7 cellular contexts compared by ENCODE assay signal in the genomic region with DNA sequence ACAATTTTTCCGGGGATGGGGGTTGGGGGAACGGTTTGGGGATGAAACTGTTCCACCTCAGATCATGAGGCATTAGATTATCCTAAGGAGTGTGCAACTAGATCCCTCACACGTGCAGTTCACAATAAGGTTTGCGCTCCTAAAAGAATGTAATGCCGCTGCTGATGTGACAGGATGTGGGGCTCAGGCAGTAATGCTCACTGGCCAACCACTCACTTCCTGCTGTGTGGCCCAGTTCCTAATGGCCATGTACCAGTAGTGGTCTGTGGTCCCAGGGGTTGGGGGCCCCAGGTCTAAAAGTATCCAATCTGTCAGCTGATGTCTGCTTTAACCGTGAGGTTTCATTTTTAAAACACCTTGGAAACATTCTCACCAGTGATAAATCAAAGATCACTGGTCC. TPM values are rescaled to one million over a fixed set of nuclear protein-coding genes. Genes with fewer than 3 reads are reported as not detected.
DNase-seq lines count a peak whose midpoint lies in the region; ATAC-seq lines count a peak whose summit lies in the region.

No MANE protein-coding gene starts in this region.

- DNase-seq in SJSA1 (ENCODE audit: low read depth in 1 of 2, low spot score in 2 of 2): no peak
- peak; percentile 15 for DNase-seq in stimulated activated CD8-positive, alpha-beta memory T cell treated with anti-CD3 and anti-CD28 coated beads, Interleukin-12 subunit alpha, Interleukin-12 subunit beta, amount 100 ng/mL, for 1 hour (ENCODE audit: low read depth)
- no peak for DNase-seq in NCI-H2227 (lab: John Stamatoyannopoulos, UW; ENCODE audit: unreplicated experiment)
- DNase-seq in NCI-H526 treated with DMSO at 0.1 percent for 48 hours (lab: John Stamatoyannopoulos, UW): no peak

- ATAC-seq in GM21723 (IDR thresholded peaks at IDR 0.05; ENCODE audit: unreplicated experiment) (peak; percentile 19), GM18909 (IDR thresholded peaks at IDR 0.05; ENCODE audit: poor library complexity, unreplicated experiment) (no peak)

- H3K27ac ChIP-seq in SJSA1 (peak overlapping the region; percentile 8; the same call in 1 of the 2 replicates), esophagus (ENCODE audit: low read depth in 2 of 2, low read length in 1 of 2) (peak overlapping the region; percentile 70 to 87)

- H3K4me1 ChIP-seq in SJSA1 (replicated peaks): peaks cover 23% of the 10 kb centered on the region
- H3K4me1 ChIP-seq in esophagus (ENCODE audit: control insufficient read depth in 2 of 2, insufficient read depth in 2 of 2, low read length in 1 of 2): peaks cover 0 to 3% of the 10 kb centered on the region in 2 donors

- no peaks in the 10 kb centered on the region for H3K27me3 ChIP-seq in SJSA1 (replicated peaks)
- H3K27me3 ChIP-seq in esophagus (ENCODE audit: control insufficient read depth in 1 of 2, insufficient read depth in 2 of 2, low read length in 2 of 2): no peaks in the 10 kb centered on the region

- peaks cover 7% of the 10 kb centered on the region; the same call in 1 of the 2 replicates for H3K36me3 ChIP-seq in SJSA1
- H3K36me3 ChIP-seq in esophagus (ENCODE audit: control insufficient read depth in 2 of 2, insufficient read depth in 2 of 2, low read length in 1 of 2): no peaks in the 10 kb centered on the region

- H3K4me3 ChIP-seq in SJSA1 (no peak overlapping the region), esophagus (ENCODE audit: low read depth in 1 of 2, low read length in 2 of 2) (peak overlapping the region; percentile 10 to 67)

- H3K9me3 ChIP-seq in SJSA1 (replicated peaks) (no peaks in the 10 kb centered on the region), esophagus (ENCODE audit: control insufficient read depth in 2 of 2, insufficient read depth in 1 of 2, low read depth in 1 of 2, low read length in 1 of 2) (peaks cover 0 to 3% of the 10 kb centered on the region in 2 donors)

- WGBS in esophagus, 2 donors: 56% methylated on average over 6 of the region's 6 CpGs

RNA-seq across cellular contexts. Expression of gene STN1, which starts 2.2 kb away (rescaled TPM):
- 26.9 and 27.4 TPM in 2 replicates for total RNA-seq in SJSA1 (2014; rRNA removed; shearing (Covaris generic))
- 10 to 100 TPM; 41.1 to 70.8 TPM for polyA plus RNA-seq in esophagus

RNA-seq across cellular contexts. Expression of gene SLK, which starts 51.1 kb away (rescaled TPM):
- total RNA-seq in SJSA1 (2014; rRNA removed; shearing (Covaris generic)): 35.5 and 47.6 TPM in 2 replicates
- 10 to 100 TPM; 34.6 to 37.3 TPM for polyA plus RNA-seq in esophagus
